ENCODE assay signal across 13 cellular contexts in genomic region chr6:156795825-156796224, GRCh38. TPM values are rescaled to one million over a fixed set of nuclear protein-coding genes. Genes with fewer than 3 reads are reported as not detected.
A peak's percentile ranks its signal among the peaks of the same experiment; 100 is the strongest.
DNase-seq lines count a peak whose midpoint lies in the region; ATAC-seq lines count a peak whose summit lies in the region.
"Had no signal": no experiment of that assay in that cellular context is flagged by ENCODE, and none has a peak within 500 bp of the region (broad histone marks: within the 10 kb centered on the region; RNA-seq: fewer than 3 reads in every experiment).

No MANE protein-coding gene starts in this region.

- H3K27me3 ChIP-seq in subcutaneous abdominal adipose tissue (ENCODE audit: control insufficient read depth in 5 of 5, insufficient read depth in 4 of 5, low read length in 5 of 5), result no peaks in the 10 kb centered on the region
- H3K27me3 ChIP-seq: BLaER1 treated with 17β-estradiol and CSF1 and Interleukin-3, amounts not matched to agents 10 nM and 100 nM had no signal

- peak overlapping the region; percentile 46 for H3K27ac ChIP-seq in subcutaneous abdominal adipose tissue (ENCODE audit: low read depth, low read length)
- H3K27ac ChIP-seq: BLaER1 treated with 17β-estradiol and CSF1 and Interleukin-3, amounts not matched to agents 10 nM and 100 nM had no signal

- no peaks in the 10 kb centered on the region for H3K9me3 Mint-ChIP-seq in activated naive CD4-positive, alpha-beta T cell treated with anti-CD3 and anti-CD28 coated beads for 36 hours
- H3K9me3 Mint-ChIP-seq in activated naive CD4-positive, alpha-beta T cell treated with anti-CD3 and anti-CD28 coated beads, Interleukin-2, amount 50 U/mL, for 72 hours, result peaks cover 4 to 5% of the 10 kb centered on the region in 2 donors
- H3K9me3 Mint-ChIP-seq in immature natural killer cell, result no peaks in the 10 kb centered on the region

- H3K36me3 Mint-ChIP-seq in activated naive CD4-positive, alpha-beta T cell treated with anti-CD3 and anti-CD28 coated beads for 36 hours (ENCODE audit: low read depth), result peaks cover 1% of the 10 kb centered on the region
- H3K36me3 Mint-ChIP-seq in activated naive CD4-positive, alpha-beta T cell treated with anti-CD3 and anti-CD28 coated beads, Interleukin-2, amount 50 U/mL, for 72 hours, result peaks cover 0 to 6% of the 10 kb centered on the region in 2 donors
- no peaks in the 10 kb centered on the region for H3K36me3 Mint-ChIP-seq in immature natural killer cell

- intact Hi-C loops in activated naive CD4-positive, alpha-beta T cell treated with anti-CD3 and anti-CD28 coated beads for 36 hours (cut with micrococcal nuclease), result no loop called here

- peak overlapping the region; percentile 41 for H3K4me3 Mint-ChIP-seq in activated naive CD4-positive, alpha-beta T cell treated with anti-CD3 and anti-CD28 coated beads for 36 hours
- peak overlapping the region in 3 of 5 donors; percentile 8 to 54 (median 53) for H3K4me3 Mint-ChIP-seq in immature natural killer cell

- peaks cover 4 to 49% (median 33%) of the 10 kb centered on the region in 5 donors for H3K4me1 ChIP-seq in subcutaneous abdominal adipose tissue (ENCODE audit: control insufficient read depth in 5 of 5, insufficient read depth in 5 of 5, low read length in 5 of 5)

- no peaks in the 10 kb centered on the region for H3K27me3 Mint-ChIP-seq in activated naive CD4-positive, alpha-beta T cell treated with anti-CD3 and anti-CD28 coated beads for 36 hours (ENCODE audit: low read depth)
- peaks cover 1 to 8% (median 2%) of the 10 kb centered on the region in 3 donors for H3K27me3 Mint-ChIP-seq in immature natural killer cell (ENCODE audit: low read depth in 3 of 3)

- CTCF ChIA-PET in activated naive CD4-positive, alpha-beta T cell treated with anti-CD3 and anti-CD28 coated beads for 36 hours (lab: Charles Lee), result interaction anchor here (0.6 to 1.3 kb wide), 2 partner anchors 11 to 83 kb away, joined by 3 to 4 read pairs; no protein-coding TSS in a partner anchor

- peaks cover 79% of the 10 kb centered on the region for H3K4me1 Mint-ChIP-seq in activated naive CD4-positive, alpha-beta T cell treated with anti-CD3 and anti-CD28 coated beads for 36 hours (ENCODE audit: low read depth)
- H3K4me1 Mint-ChIP-seq in immature natural killer cell, result peaks cover 81 to 87% of the 10 kb centered on the region in 2 donors

- peaks cover 0 to 6% (median 0%) of the 10 kb centered on the region in 5 donors for H3K36me3 ChIP-seq in subcutaneous abdominal adipose tissue (ENCODE audit: control insufficient read depth in 5 of 5, insufficient read depth in 5 of 5, low read length in 5 of 5)

- no peak for DNase-seq in activated naive CD4-positive, alpha-beta T cell treated with anti-CD3 and anti-CD28 coated beads for 36 hours
- no peak for DNase-seq in activated naive CD4-positive, alpha-beta T cell treated with anti-CD3 and anti-CD28 coated beads, Interleukin-2, amount 50 U/mL, for 72 hours (ENCODE audit: low spot score in 2 of 2)
- DNase-seq in amniotic epithelial cell (ENCODE audit: low read depth) (peak; percentile 38), immature natural killer cell (no peak), ecto neural progenitor cell (ENCODE audit: low spot score) (no peak), occipital lobe (lab: John Stamatoyannopoulos, UW) (no peak), NCI-H187 (lab: John Stamatoyannopoulos, UW) (no peak)
- DNase-seq: activated CD8-positive, alpha-beta memory T cell treated with anti-CD3 and anti-CD28 coated beads, Interleukin-2, amount 50 U/mL, for 4 hours; effector memory CD4-positive, alpha-beta T cell; NCI-H1417 treated with DMSO at 0.1 percent for 48 hours had no signal

- H3K27ac Mint-ChIP-seq in activated naive CD4-positive, alpha-beta T cell treated with anti-CD3 and anti-CD28 coated beads for 36 hours, result no peak overlapping the region
- H3K27ac Mint-ChIP-seq in activated naive CD4-positive, alpha-beta T cell treated with anti-CD3 and anti-CD28 coated beads, Interleukin-2, amount 50 U/mL, for 72 hours, result peak overlapping the region in 1 of 2 donors; percentile 45
- peak overlapping the region in 2 of 6 donors; percentile 23 to 60 for H3K27ac Mint-ChIP-seq in immature natural killer cell

- H3K9me3 ChIP-seq in subcutaneous abdominal adipose tissue (ENCODE audit: control insufficient read depth in 5 of 5, low read length in 5 of 5), result no peaks in the 10 kb centered on the region
- H3K9me3 ChIP-seq: BLaER1 treated with 17β-estradiol and CSF1 and Interleukin-3, amounts not matched to agents 10 nM and 100 nM had no signal

- peak overlapping the region in 4 of 5 donors; percentile 2 to 59 (median 43) for H3K9ac ChIP-seq in subcutaneous abdominal adipose tissue (ENCODE audit: low read length in 5 of 5)

- H3K4me3 ChIP-seq in subcutaneous abdominal adipose tissue (ENCODE audit: low read depth in 1 of 5, low read length in 5 of 5), result peak overlapping the region in 3 of 5 donors; percentile 19 to 44 (median 20)
- H3K4me3 ChIP-seq: BLaER1 treated with 17β-estradiol and CSF1 and Interleukin-3, amounts not matched to agents 10 nM and 100 nM; lung had no signal

- no peak for ATAC-seq in activated naive CD4-positive, alpha-beta T cell treated with anti-CD3 and anti-CD28 coated beads, Interleukin-2, amount 50 U/mL, for 72 hours

RNA-seq across cellular contexts. Expression of gene ARID1B, which starts 18.6 kb away (rescaled TPM):
- 10 to 100 TPM; 42.5 to 43.2 TPM for total RNA-seq in activated naive CD4-positive, alpha-beta T cell treated with anti-CD3 and anti-CD28 coated beads for 36 hours
- total RNA-seq in activated naive CD4-positive, alpha-beta T cell treated with anti-CD3 and anti-CD28 coated beads, Interleukin-2, amount 50 U/mL, for 72 hours, result 10 to 100 TPM; 53.1 to 69.5 TPM
- 10 to 100 TPM in 1 of 3 donors, 1 to 10 TPM in 2; 7.6 to 18.1 (median 8.7) TPM for polyA plus RNA-seq in immature natural killer cell
- total RNA-seq in occipital lobe, result 95.8 TPM
